In the genomic region with DNA sequence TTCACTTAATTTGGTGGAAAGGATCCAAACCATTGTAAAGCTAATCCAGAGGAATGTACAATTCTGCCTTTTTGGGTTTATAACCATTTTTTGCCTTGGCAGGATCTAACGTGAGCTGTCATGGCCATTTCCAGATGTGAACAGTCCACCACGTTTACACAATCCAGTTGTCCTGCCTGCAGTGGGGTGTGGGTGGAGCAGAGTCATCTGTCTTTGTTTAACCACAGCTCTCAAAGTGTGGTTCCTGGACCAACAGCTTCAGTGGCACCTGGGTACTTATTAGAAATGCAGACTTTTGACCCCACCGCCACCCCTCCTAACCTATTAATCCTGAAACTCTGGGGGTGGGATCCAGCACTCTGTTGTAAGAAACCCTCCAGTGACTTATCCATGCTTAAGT, we compare ENCODE assay signal across 26 cellular contexts. TPM values are rescaled to one million over a fixed set of nuclear protein-coding genes. Genes with fewer than 3 reads are reported as not detected.
A peak's percentile ranks its signal among the peaks of the same experiment; 100 is the strongest.
DNase-seq lines count a peak whose midpoint lies in the region; ATAC-seq, FAIRE-seq and TF ChIP-seq lines count a peak whose summit lies in the region.
"Had no signal": no experiment of that assay in that cellular context is flagged by ENCODE, and none has a peak within 500 bp of the region (broad histone marks: within the 10 kb centered on the region; RNA-seq: fewer than 3 reads in every experiment).

No MANE protein-coding gene starts in this region.

- no peak overlapping the region for H3K27ac Mint-ChIP-seq in glutamatergic neuron (ENCODE audit: unreplicated experiment)
- H3K27ac Mint-ChIP-seq: activated B cell treated with CpG ODN at 0.5 μM for 24 hours; activated CD8-positive, alpha-beta T cell treated with anti-CD3 and anti-CD28 coated beads for 36 hours; CD4-positive, CD25-positive, alpha-beta regulatory T cell; T-helper 2 cell treated with Interferon-gamma antibody and Interleukin-4, amounts not matched to agents 5 μg/mL and 100 μg/mL, for 36 hours had no signal

- in situ Hi-C loops in GM23248 (cut with MboI) = no loop called here
- in situ Hi-C loops in mammary epithelial cell (cut with MboI; ENCODE audit: low sequenced_read_pairs in 2 of 2) = no loop called here

- peaks cover 2% of the 10 kb centered on the region for H3K9me3 Mint-ChIP-seq in glutamatergic neuron (ENCODE audit: unreplicated experiment)
- H3K9me3 Mint-ChIP-seq: activated B cell treated with CpG ODN at 0.5 μM for 24 hours; activated CD8-positive, alpha-beta T cell treated with anti-CD3 and anti-CD28 coated beads for 36 hours; activated T-cell treated with anti-CD3 and anti-CD28 coated beads, Interleukin-2, amount 50 U/mL, for 4 hours; CD4-positive, CD25-positive, alpha-beta regulatory T cell; nephron progenitor cell; T-helper 2 cell treated with Interferon-gamma antibody and Interleukin-4, amounts not matched to agents 5 μg/mL and 100 μg/mL, for 36 hours had no signal

- WGBS in GM23248 (ENCODE audit: low coverage in 1 of 2, low lambda C conversion rate in 2 of 2, missing lambda C conversion rate in 2 of 2), 2 experiments = 36 to 37% methylated on average over 3 of the region's 3 CpGs
- WGBS in mammary epithelial cell (ENCODE audit: low coverage, missing lambda C conversion rate) = 53% methylated on average over 3 of the region's 3 CpGs

- dilution Hi-C loops in mammary epithelial cell (cut with HindIII; ENCODE audit: low sequenced_read_pairs) = loop anchor here (5.0 kb wide), 1 partner anchor 36 kb away; a partner anchor contains a TSS
- dilution Hi-C loops in keratinocyte (cut with MboI; ENCODE audit: extremely low pct_ligation_motif_present, low sequenced_read_pairs) = no loop called here

- TF ChIP-seq CTCF in mammary epithelial cell (conservative IDR thresholded peaks at IDR 0.05 in 1 of 2, IDR thresholded peaks at IDR 0.05 in 1 of 2; ENCODE audit: extremely low read depth in 1 of 2, insufficient read depth in 1 of 2, low read depth in 1 of 2, low read length in 2 of 2) (no peak), keratinocyte (optimal IDR thresholded peaks at IDR 0.05 in 1 of 3, IDR thresholded peaks at IDR 0.05 in 1 of 3, conservative IDR thresholded peaks at IDR 0.05 in 1 of 3; ENCODE audit: extremely low read depth in 1 of 3, insufficient read depth in 2 of 3, low read length in 3 of 3) (no peak), glutamatergic neuron (IDR thresholded peaks at IDR 0.05; ENCODE audit: partially characterized antibody, unreplicated experiment) (no peak)

- intact Hi-C loops in mammary epithelial cell (cut with micrococcal nuclease) = no loop called here

- no peak for ATAC-seq in HG03571 (IDR thresholded peaks at IDR 0.05; ENCODE audit: unreplicated experiment)
- ATAC-seq: activated CD8-positive, alpha-beta T cell treated with anti-CD3 and anti-CD28 coated beads for 36 hours; activated T-cell treated with anti-CD3 and anti-CD28 coated beads, Interleukin-2, amount 50 U/mL, for 4 hours; esophagus mucosa; PC-3 had no signal

- no peaks in the 10 kb centered on the region for H3K9me1 ChIP-seq in keratinocyte (ENCODE audit: control insufficient read depth, extremely low read depth, insufficient read depth, low read length)

- H3K79me2 ChIP-seq in GM23248 (ENCODE audit: insufficient read depth) = peaks cover 13% of the 10 kb centered on the region; the same call in 1 of the 2 replicates
- H3K79me2 ChIP-seq in mammary epithelial cell (ENCODE audit: insufficient read depth, low read length) = peaks cover 65% of the 10 kb centered on the region
- H3K79me2 ChIP-seq in keratinocyte (ENCODE audit: control insufficient read depth, insufficient read depth, low read length) = no peaks in the 10 kb centered on the region

- H3K9me3 ChIP-seq in GM23248 (ENCODE audit: low read depth) (no peaks in the 10 kb centered on the region), mammary epithelial cell (replicated peaks; ENCODE audit: insufficient read depth, low read length) (no peaks in the 10 kb centered on the region), keratinocyte (ENCODE audit: control insufficient read depth, low read depth, low read length) (no peaks in the 10 kb centered on the region)

- H3K4me3 ChIP-seq in GM23248 (no peak overlapping the region), mammary epithelial cell (replicated peaks in 1 of 3; ENCODE audit: insufficient read depth in 1 of 3, low read depth in 2 of 3, low read length in 3 of 3) (no peak overlapping the region), keratinocyte (ENCODE audit: control insufficient read depth in 2 of 3, extremely low read depth in 1 of 3, insufficient read depth in 2 of 3, low read depth in 1 of 3, low read length in 3 of 3) (no peak overlapping the region)
- H3K4me3 ChIP-seq: skin epidermis had no signal

- no TSS peak for BruUV-seq in mammary epithelial cell (replicated peaks; lab: Mats Ljungman, UMichigan)

- no peak overlapping the region for H3K4me3 Mint-ChIP-seq in glutamatergic neuron (ENCODE audit: unreplicated experiment)
- H3K4me3 Mint-ChIP-seq: activated B cell treated with CpG ODN at 0.5 μM for 24 hours; activated CD8-positive, alpha-beta T cell treated with anti-CD3 and anti-CD28 coated beads for 36 hours; activated T-cell treated with anti-CD3 and anti-CD28 coated beads, Interleukin-2, amount 50 U/mL, for 4 hours; brain; CD4-positive, CD25-positive, alpha-beta regulatory T cell; nephron progenitor cell; T-helper 2 cell treated with Interferon-gamma antibody and Interleukin-4, amounts not matched to agents 5 μg/mL and 100 μg/mL, for 36 hours had no signal

- H3K9ac ChIP-seq in GM23248 = no peak overlapping the region
- H3K9ac ChIP-seq in mammary epithelial cell (ENCODE audit: insufficient read depth, low read length) = no peak overlapping the region
- no peak overlapping the region for H3K9ac ChIP-seq in keratinocyte (ENCODE audit: control insufficient read depth, extremely low read depth, insufficient read depth, low read length)

- H3K4me1 ChIP-seq in GM23248 (ENCODE audit: insufficient read depth) (peaks cover 27% of the 10 kb centered on the region), mammary epithelial cell (ENCODE audit: insufficient read depth, low read length) (no peaks in the 10 kb centered on the region), keratinocyte (ENCODE audit: control insufficient read depth, extremely low read depth, insufficient read depth, low read length) (no peaks in the 10 kb centered on the region)

- FAIRE-seq in keratinocyte (lab: Jason Lieb, UNC) = peak; percentile 39

- H3K36me3 ChIP-seq in GM23248 (ENCODE audit: low read depth) = no peaks in the 10 kb centered on the region
- H3K36me3 ChIP-seq in mammary epithelial cell (ENCODE audit: insufficient read depth, low read length) = no peaks in the 10 kb centered on the region
- no peaks in the 10 kb centered on the region for H3K36me3 ChIP-seq in keratinocyte (ENCODE audit: control insufficient read depth in 2 of 2, extremely low read depth in 1 of 2, insufficient read depth in 2 of 2, low read length in 2 of 2)

- peaks cover 6% of the 10 kb centered on the region for H3K36me3 Mint-ChIP-seq in glutamatergic neuron (ENCODE audit: unreplicated experiment)
- H3K36me3 Mint-ChIP-seq: CD4-positive, CD25-positive, alpha-beta regulatory T cell had no signal

- H3K4me2 ChIP-seq in GM23248 (ENCODE audit: unreplicated experiment) (peak overlapping the region; percentile 19), mammary epithelial cell (ENCODE audit: insufficient read depth, low read depth, low read length) (no peak overlapping the region), keratinocyte (ENCODE audit: control insufficient read depth, extremely low read depth, insufficient read depth, low read depth, low read length) (no peak overlapping the region)

- H3K4me1 Mint-ChIP-seq in glutamatergic neuron (ENCODE audit: low read depth, unreplicated experiment) = peaks cover 9% of the 10 kb centered on the region
- H3K4me1 Mint-ChIP-seq: activated B cell treated with CpG ODN at 0.5 μM for 24 hours; CD4-positive, CD25-positive, alpha-beta regulatory T cell had no signal

- H4K20me1 ChIP-seq in GM23248 (ENCODE audit: insufficient read depth) (no peaks in the 10 kb centered on the region), mammary epithelial cell (ENCODE audit: insufficient read depth, low read length) (no peaks in the 10 kb centered on the region), keratinocyte (ENCODE audit: control insufficient read depth, extremely low read depth, insufficient read depth, low read length) (no peaks in the 10 kb centered on the region)

- no peaks in the 10 kb centered on the region for H3K9me2 ChIP-seq in GM23248 (ENCODE audit: insufficient read depth)

- H3K27me3 ChIP-seq in GM23248 (replicated peaks; ENCODE audit: insufficient read depth) = no peaks in the 10 kb centered on the region
- no peaks in the 10 kb centered on the region for H3K27me3 ChIP-seq in mammary epithelial cell (ENCODE audit: insufficient read depth, low read length)
- no peaks in the 10 kb centered on the region for H3K27me3 ChIP-seq in keratinocyte (ENCODE audit: control insufficient read depth, extremely low read depth, insufficient read depth, low read length)

- CTCF ChIA-PET in mammary epithelial cell (lab: Charles Lee; ENCODE audit: low non-redundant PET) = no interaction called here

- peaks cover 8% of the 10 kb centered on the region for H3K27me3 Mint-ChIP-seq in glutamatergic neuron (ENCODE audit: unreplicated experiment)

- no peak overlapping the region for H3K27ac ChIP-seq in GM23248
- no peak overlapping the region for H3K27ac ChIP-seq in mammary epithelial cell (ENCODE audit: insufficient read depth, low read depth, low read length)
- no peak overlapping the region for H3K27ac ChIP-seq in keratinocyte (ENCODE audit: control insufficient read depth, insufficient read depth, low read length)
- H3K27ac ChIP-seq: skin epidermis had no signal

- DNase-seq in D341Med (ENCODE audit: low spot score) (peak; percentile 30), GM23248 (peak; percentile 83), mammary epithelial cell (peak; percentile 32), keratinocyte (ENCODE audit: low read depth, low spot score) (no peak), glutamatergic neuron (no peak), GM19240 (ENCODE audit: insufficient read length, low spot score) (no peak)
- DNase-seq: activated B cell treated with CpG ODN at 0.5 μM for 24 hours; activated CD8-positive, alpha-beta T cell treated with anti-CD3 and anti-CD28 coated beads for 36 hours; activated naive CD4-positive, alpha-beta T cell treated with anti-CD3 and anti-CD28 coated beads, Interleukin-2, amount 50 U/mL, for 16 hours; activated T-cell treated with anti-CD3 and anti-CD28 coated beads, Interleukin-2, amount 50 U/mL, for 4 hours; CD4-positive, CD25-positive, alpha-beta regulatory T cell; DND-41; hypothalamus; Karpas-422; kidney glomerular epithelial cell; NCI-H1105 treated with DMSO at 0.1 percent for 48 hours; nephron progenitor cell; PC-3; posterior cingulate gyrus; stimulated activated CD8-positive, alpha-beta memory T cell treated with anti-CD3 and anti-CD28 coated beads, Interleukin-4, amount 100 ng/mL, for 48 hours; substantia nigra had no signal

- peaks cover 12% of the 10 kb centered on the region; the same call in 1 of the 2 replicates for H3F3A ChIP-seq in GM23248 (ENCODE audit: insufficient read depth)

- H2AFZ ChIP-seq in GM23248 (no peak overlapping the region), mammary epithelial cell (ENCODE audit: low read depth, low read length) (no peak overlapping the region), keratinocyte (ENCODE audit: control insufficient read depth, low read length) (no peak overlapping the region)

RNA-seq across cellular contexts. Expression of a gene that starts 35.9 kb away (rescaled TPM):
- total RNA-seq in GM23248 (2014; rRNA removed; shearing (Covaris generic)) = 10.1 and 13.5 TPM in 2 replicates
- 1.4 and 1.6 TPM in 2 replicates for polyA plus RNA-seq in GM23248 (2016; fragmentation: Nextera tagmentation; extraction: Ambion mirVana)
- 10 to 100 TPM; 28.1 to 51.5 TPM for total RNA-seq in mammary epithelial cell
- 18.3 TPM for polyA plus RNA-seq in mammary epithelial cell
- polyA minus RNA-seq in mammary epithelial cell = 37.2 TPM
- polyA plus RNA-seq in keratinocyte = 6.9 to 13.1 TPM (median 7.7 TPM) in 3 replicates
- polyA plus RNA-seq in keratinocyte (2011; ENCODE audit: low read depth) = 2.0 TPM
- 7.4 and 7.7 TPM in 2 replicates for polyA plus RNA-seq in keratinocyte (2011; cell fraction: cytosol; rRNA removed)
- 19.6 and 21.9 TPM in 2 replicates for polyA plus RNA-seq in keratinocyte (2011; cell fraction: nucleus; rRNA removed)
- 1.7 and 10.2 TPM in 2 replicates for polyA plus RNA-seq in keratinocyte (2012; ENCODE audit: low replicate concordance)
- polyA minus RNA-seq in keratinocyte = 6.4 to 13.6 TPM (median 8.6 TPM) in 3 replicates
- 4.6 TPM for polyA minus RNA-seq in keratinocyte (2011; cell fraction: cytosol; rRNA and poly(A)+ RNA removed)
- polyA minus RNA-seq in keratinocyte (2011; cell fraction: nucleus; rRNA and poly(A)+ RNA removed) = 12.5 and 22.2 TPM in 2 replicates
- total RNA-seq in glutamatergic neuron (ENCODE audit: unreplicated experiment) = 21.2 TPM
- total RNA-seq: activated B cell treated with CpG ODN at 0.5 μM for 24 hours; activated CD8-positive, alpha-beta T cell treated with anti-CD3 and anti-CD28 coated beads for 36 hours; CD4-positive, CD25-positive, alpha-beta regulatory T cell had no signal
- polyA plus RNA-seq: CD4-positive, CD25-positive, alpha-beta regulatory T cell had no signal

Comparison
In these comparisons a context has a peak if more than half of its experiments do, and no peak if none do; other contexts are left out.
1. DNase-seq: peak in D341Med (single experiment), GM23248 (single experiment) and mammary epithelial cell (single experiment); none in keratinocyte (single experiment), glutamatergic neuron (single experiment) and GM19240 (single experiment).